In the genomic region with DNA sequence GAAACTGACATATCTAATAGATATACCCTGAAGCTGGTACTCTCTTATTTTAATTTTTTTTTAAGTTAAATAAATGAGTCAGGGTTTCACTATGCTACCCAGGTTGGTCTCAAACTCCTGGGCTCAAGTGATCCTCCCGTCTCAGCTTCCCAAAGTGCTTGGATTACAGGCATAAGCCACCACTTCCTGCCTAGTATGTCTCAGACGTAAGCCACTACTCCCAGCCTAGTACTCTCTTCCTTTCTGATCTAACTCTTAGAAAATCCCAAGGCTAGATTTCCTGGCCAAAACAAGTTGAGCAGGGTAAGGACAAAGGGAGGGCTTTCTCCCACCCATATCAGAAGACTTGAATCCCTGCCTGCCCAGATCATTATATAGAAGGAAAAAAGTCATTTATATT, we compare ENCODE assay signal across 21 cellular contexts. TPM values are rescaled to one million over a fixed set of nuclear protein-coding genes. Genes with fewer than 3 reads are reported as not detected.
DNase-seq lines count a peak whose midpoint lies in the region; TF ChIP-seq lines count a peak whose summit lies in the region.
"Had no signal": no experiment of that assay in that cellular context is flagged by ENCODE, and none has a peak within 500 bp of the region (broad histone marks: within the 10 kb centered on the region; RNA-seq: fewer than 3 reads in every experiment).

No MANE protein-coding gene starts in this region.

- H3K27me3 ChIP-seq in GM23248 (replicated peaks; ENCODE audit: insufficient read depth): no peaks in the 10 kb centered on the region
- H3K27me3 ChIP-seq in osteoblast (ENCODE audit: insufficient read depth, low read length): peaks cover 16% of the 10 kb centered on the region

- no peak overlapping the region for H3K9ac ChIP-seq in GM23248

- no peak for TF ChIP-seq CTCF in epithelial cell of esophagus (IDR thresholded peaks at IDR 0.05; ENCODE audit: insufficient read depth, low read depth, low read length, missing control alignments)
- no peak for TF ChIP-seq CTCF in osteoblast (IDR thresholded peaks at IDR 0.05; ENCODE audit: extremely low read depth, low read depth, low read length)

- H3K4me3 ChIP-seq in GM23248 (no peak overlapping the region), epithelial cell of esophagus (ENCODE audit: low read length) (no peak overlapping the region), osteoblast (ENCODE audit: insufficient read depth, low read length) (no peak overlapping the region)
- H3K4me3 ChIP-seq: GM12878, upper lobe of right lung had no signal

- no peaks in the 10 kb centered on the region for H4K20me1 ChIP-seq in GM23248 (ENCODE audit: insufficient read depth)
- no peaks in the 10 kb centered on the region for H4K20me1 ChIP-seq in osteoblast (ENCODE audit: insufficient read depth, low read length)

- peaks cover 10% of the 10 kb centered on the region; the same call in 1 of the 2 replicates for H3F3A ChIP-seq in GM23248 (ENCODE audit: insufficient read depth)

- no peaks in the 10 kb centered on the region for H3K9me3 ChIP-seq in GM23248 (ENCODE audit: low read depth)
- H3K9me3 ChIP-seq in osteoblast (ENCODE audit: low read depth, low read length): no peaks in the 10 kb centered on the region
- H3K9me3 ChIP-seq: Caco-2, upper lobe of right lung had no signal

- in situ Hi-C loops in GM23248 (cut with MboI): no loop called here

- H2AFZ ChIP-seq in GM23248: no peak overlapping the region
- H2AFZ ChIP-seq in osteoblast (ENCODE audit: low read length): no peak overlapping the region

- H3K79me2 ChIP-seq in GM23248 (ENCODE audit: insufficient read depth) (no peaks in the 10 kb centered on the region), osteoblast (ENCODE audit: insufficient read depth, low read length) (no peaks in the 10 kb centered on the region)

- H3K4me1 ChIP-seq in GM23248 (ENCODE audit: insufficient read depth): peaks cover 8% of the 10 kb centered on the region
- H3K4me1 ChIP-seq in osteoblast (ENCODE audit: insufficient read depth, low read length): peaks cover 13% of the 10 kb centered on the region

- no peak overlapping the region for H3K27ac ChIP-seq in GM23248
- no peak overlapping the region for H3K27ac ChIP-seq in osteoblast (ENCODE audit: low read depth, low read length)
- H3K27ac ChIP-seq: upper lobe of right lung had no signal

- DNase-seq in GM23248 (peak; percentile 44), NCI-H226 (peak; percentile 84), epithelial cell of esophagus (ENCODE audit: low read depth) (peak; percentile 57), osteoblast (ENCODE audit: insufficient read length, low spot score, missing footprints) (peak; percentile 76), NOMO-1 (lab: John Stamatoyannopoulos, UW; ENCODE audit: unreplicated experiment in 2 of 2) (no peak), C1 segment of cervical spinal cord (lab: John Stamatoyannopoulos, UW) (no peak), mesenteric fat pad (ENCODE audit: low spot score) (no peak)
- DNase-seq: activated CD4-positive, alpha-beta T cell treated with anti-CD3 and anti-CD28 coated beads, Interleukin-2, amount 50 U/mL, for 1 hour; anterior cingulate cortex; Caco-2; endodermal cell; NCI-H1092 treated with DMSO at 0.1 percent for 48 hours; NCI-H774; occipital lobe; Right ventricle myocardium superior; stimulated activated CD4-positive, alpha-beta T cell treated with anti-CD3 and anti-CD28 coated beads, Interleukin-1b, Interleukin-23, amount 100 ng/mL, for 48 hours; upper lobe of right lung had no signal

- H3K4me2 ChIP-seq in GM23248 (ENCODE audit: unreplicated experiment): no peak overlapping the region
- H3K4me2 ChIP-seq in osteoblast (ENCODE audit: insufficient read depth, low read length): no peak overlapping the region

- WGBS in GM23248 (ENCODE audit: low coverage in 1 of 2, low lambda C conversion rate in 2 of 2, missing lambda C conversion rate in 2 of 2), 2 experiments: 27 to 40% methylated on average over 2 of the region's 2 CpGs

- H3K36me3 ChIP-seq in GM23248 (ENCODE audit: low read depth) (no peaks in the 10 kb centered on the region), osteoblast (ENCODE audit: insufficient read depth, low read length) (no peaks in the 10 kb centered on the region)
- H3K36me3 ChIP-seq: upper lobe of right lung had no signal

- H3K9me2 ChIP-seq in GM23248 (ENCODE audit: insufficient read depth): no peaks in the 10 kb centered on the region

RNA-seq across cellular contexts. Expression of a gene that starts 33.7 kb away (rescaled TPM):
- total RNA-seq in GM23248 (2014; rRNA removed; shearing (Covaris generic)): not detected in 2 replicates
- polyA plus RNA-seq in GM23248 (2016; fragmentation: Nextera tagmentation; extraction: Ambion mirVana): not detected in 2 replicates
- not detected in 2 replicates for total RNA-seq in osteoblast
- not detected for total RNA-seq in mesenteric fat pad
- total RNA-seq: Caco-2, cerebellum, endodermal cell, frontal cortex, GM12878, occipital lobe, Right ventricle myocardium superior, sciatic nerve, upper lobe of right lung had no signal
- polyA plus RNA-seq: GM12878 had no signal

RNA-seq across cellular contexts. Expression of a gene that starts 47.8 kb away (rescaled TPM):
- total RNA-seq in GM23248 (2014; rRNA removed; shearing (Covaris generic)): 9.6 and 12.1 TPM in 2 replicates
- polyA plus RNA-seq in GM23248 (2016; fragmentation: Nextera tagmentation; extraction: Ambion mirVana): 25.3 and 27.4 TPM in 2 replicates
- total RNA-seq in osteoblast: 2.1 and 3.3 TPM in 2 replicates
- total RNA-seq in mesenteric fat pad: 19.3 TPM
- total RNA-seq: cerebellum, frontal cortex had no signal

Comparison
In these comparisons a context has a peak if more than half of its experiments do, and no peak if none do; other contexts are left out.
1. DNase-seq: peak in GM23248 (single experiment), NCI-H226 (single experiment), epithelial cell of esophagus (single experiment) and osteoblast (single experiment); none in NOMO-1 (0 of 2), C1 segment of cervical spinal cord (0 of 14) and mesenteric fat pad (single experiment).